In genomic region chr4:6574747-6575502, GRCh38 we compare ENCODE assay signal across 8 cellular contexts. TPM values are rescaled to one million over a fixed set of nuclear protein-coding genes. Genes with fewer than 3 reads are reported as not detected.
DNase-seq lines count a peak whose midpoint lies in the region; ATAC-seq and TF ChIP-seq lines count a peak whose summit lies in the region.

Gene MAN2B2 (plus strand): TSS chr4:6575189. CDS start chr4:6575211, 22 bp downstream.

- no peaks in the 10 kb centered on the region for H3F3A ChIP-seq in GM23338 (replicated peaks; ENCODE audit: low read depth)

- DNase-seq in GM23338 (ENCODE audit: low spot score), result peak; percentile 92
- peak; percentile 27 for DNase-seq in LNCaP clone FGC (ENCODE audit: low read depth)
- peak; percentile 73 for DNase-seq in SK-N-DZ (ENCODE audit: low spot score)
- DNase-seq in activated naive CD4-positive, alpha-beta T cell treated with Interleukin-2 at 50 U/mL for 16 hours, result peak; percentile 86
- DNase-seq in nucleus accumbens (lab: John Stamatoyannopoulos, UW), result peak in 55 of 56 donors; percentile 33 to 94 (median 81)
- DNase-seq in substantia nigra (lab: John Stamatoyannopoulos, UW), result peak; percentile 49 to 92 (median 83)

- peak within 1 kb of the TSS; percentile 78; the same call in 1 of the 2 replicates for H3K27ac Mint-ChIP-seq in GM23338

- no peaks in the 10 kb centered on the region for H3K9me2 ChIP-seq in GM23338 (ENCODE audit: insufficient read depth)

- H3K36me3 Mint-ChIP-seq in GM23338 (ENCODE audit: low read depth), result peaks cover 12% of the 10 kb centered on the region

- no peaks in the 10 kb centered on the region for H3K79me2 ChIP-seq in GM23338 (replicated peaks; ENCODE audit: insufficient read depth)

- peak within 1 kb of the TSS; percentile 86 for H3K4me3 Mint-ChIP-seq in GM23338

- H3K27ac ChIP-seq in GM23338 (ENCODE audit: low read depth), result no peak within 1 kb of the TSS
- H3K27ac ChIP-seq in gastroesophageal sphincter, result peak within 1 kb of the TSS; percentile 30 to 82 (median 78)
- H3K27ac ChIP-seq in substantia nigra (ENCODE audit: low read depth, low read length, poor library complexity, severe bottlenecking), result peak within 1 kb of the TSS; percentile 91

- peak within 1 kb of the TSS; percentile 79 for H3K9ac ChIP-seq in ES-I3 (ENCODE audit: low read depth, low read length)

- H3K4me1 ChIP-seq in ES-I3 (ENCODE audit: insufficient read depth, low read length), result no peaks in the 10 kb centered on the region; the same call in 1 of the 2 replicates
- H3K4me1 ChIP-seq in GM23338 (ENCODE audit: insufficient read depth), result peaks cover 3% of the 10 kb centered on the region; the same call in 1 of the 2 replicates
- H3K4me1 ChIP-seq in gastroesophageal sphincter, result peaks cover 0 to 27% (median 6%) of the 10 kb centered on the region in 3 donors

- H3K9me3 ChIP-seq in ES-I3 (ENCODE audit: control insufficient read depth, insufficient read depth, low read length) (no peaks in the 10 kb centered on the region), gastroesophageal sphincter (no peaks in the 10 kb centered on the region)

- no peak for TF ChIP-seq CTCF in GM23338 (conservative IDR thresholded peaks at IDR 0.05; ENCODE audit: low read depth in 2 of 2)
- TF ChIP-seq CTCF in LNCaP clone FGC (IDR thresholded peaks at IDR 0.05; ENCODE audit: control insufficient read depth, extremely low read depth, insufficient read depth), result no peak
- peak in 1 of 4 experiments; percentile 15 for TF ChIP-seq CTCF in gastroesophageal sphincter (IDR thresholded peaks at IDR 0.05)

- no peaks in the 10 kb centered on the region; the same call in 2 of the 3 replicates for H3K4me1 Mint-ChIP-seq in GM23338

- H3K4me3 ChIP-seq in GM23338 (peak within 1 kb of the TSS; percentile 87), LNCaP clone FGC (ENCODE audit: low read depth, low read length) (peak within 1 kb of the TSS; percentile 93), gastroesophageal sphincter (peak within 1 kb of the TSS; percentile 71 to 82)

- H3K36me3 ChIP-seq in ES-I3 (ENCODE audit: insufficient read depth, low read length) (no peaks in the 10 kb centered on the region), GM23338 (ENCODE audit: insufficient read depth) (no peaks in the 10 kb centered on the region), gastroesophageal sphincter (peaks cover 0 to 35% of the 10 kb centered on the region in 2 donors)

- no peak for TF ChIP-seq EP300 in gastroesophageal sphincter (IDR thresholded peaks at IDR 0.05)

- peaks cover 3% of the 10 kb centered on the region; the same call in 2 of the 3 replicates for H3K9me3 Mint-ChIP-seq in GM23338

- H3K27me3 Mint-ChIP-seq in GM23338 (ENCODE audit: insufficient read depth, low read depth, poor library complexity), result peaks cover 13% of the 10 kb centered on the region

- 0% methylated on average over 6 of the region's 62 CpGs; no CpG with 5 or more reads in 1 of the 2 donors for WGBS in gastroesophageal sphincter (ENCODE audit: low coverage in 1 of 2), 2 donors

- no peaks in the 10 kb centered on the region for H4K20me1 ChIP-seq in GM23338 (replicated peaks; ENCODE audit: insufficient read depth)

- H3K4me2 ChIP-seq in GM23338, result peak within 1 kb of the TSS; percentile 92

- TF ChIP-seq POLR2A in gastroesophageal sphincter (IDR thresholded peaks at IDR 0.05), result peak; percentile 48 to 69

- peak within 1 kb of the TSS; percentile 97 for H2AFZ ChIP-seq in GM23338

- peaks cover 20% of the 10 kb centered on the region for H3K27me3 ChIP-seq in GM23338 (ENCODE audit: insufficient read depth)
- no peaks in the 10 kb centered on the region for H3K27me3 ChIP-seq in gastroesophageal sphincter

- ATAC-seq in GM23338 (peak; percentile 93), gastroesophageal sphincter (peak; percentile 98)

TF ChIP-seq in GM23338, 12 proteins besides CTCF, POLR2A, EP300 and RAD21 (continues in another document):
- TF ChIP-seq NANOG (IDR thresholded peaks at IDR 0.05; ENCODE audit: borderline replicate concordance), result no peak
- no peak for TF ChIP-seq JUNB (IDR thresholded peaks at IDR 0.05; ENCODE audit: unreplicated experiment)
- no peak for TF ChIP-seq EZH2phosphoT487 (IDR thresholded peaks at IDR 0.05; ENCODE audit: unreplicated experiment)
- peak; percentile 37; the same call in 1 of the 2 replicates for TF ChIP-seq ETS1 (IDR thresholded peaks at IDR 0.05)
- no peak for TF ChIP-seq CREB1 (CRISPR knock-in tag; IDR thresholded peaks at IDR 0.05; ENCODE audit: low read depth)
- no peak for TF ChIP-seq ZNF462 (CRISPR knock-in tag; IDR thresholded peaks at IDR 0.05)
- TF ChIP-seq ZNF331 (CRISPR knock-in tag; IDR thresholded peaks at IDR 0.05; ENCODE audit: low read depth), result no peak
- TF ChIP-seq STAT1 (IDR thresholded peaks at IDR 0.05; ENCODE audit: unreplicated experiment), result no peak

RNA-seq across cellular contexts. Expression of gene MAN2B2, which starts in this region (rescaled TPM):
- 6.9 and 7.1 TPM in 2 replicates for total RNA-seq in GM23338 (2014; rRNA removed; shearing (Covaris generic))
- polyA plus RNA-seq in GM23338 (2016; fragmentation: Nextera tagmentation; extraction: Ambion mirVana), result 1.6 and 2.1 TPM in 2 replicates
- polyA plus RNA-seq in SK-N-DZ (2014; cell fraction: cytosol; rRNA removed), result 2.0 and 2.4 TPM in 2 replicates
- polyA plus RNA-seq in SK-N-DZ (2014; cell fraction: nucleus; rRNA removed), result 3.8 TPM in 2 replicates
- total RNA-seq in gastroesophageal sphincter, result 10 to 100 TPM; 20.3 to 39.3 (median 34.3) TPM

Comparison
In these comparisons a context has a peak if more than half of its experiments do, and no peak if none do; other contexts are left out.
1. DNase-seq: peak in every context shown above with its lines; median percentile 92 in GM23338; 86 in activated naive CD4-positive, alpha-beta T cell treated with Interleukin-2 at 50 U/mL for 16 hours; 83 in substantia nigra; 81 in nucleus accumbens; 73 in SK-N-DZ; 27 in LNCaP clone FGC.